In the genomic region with DNA sequence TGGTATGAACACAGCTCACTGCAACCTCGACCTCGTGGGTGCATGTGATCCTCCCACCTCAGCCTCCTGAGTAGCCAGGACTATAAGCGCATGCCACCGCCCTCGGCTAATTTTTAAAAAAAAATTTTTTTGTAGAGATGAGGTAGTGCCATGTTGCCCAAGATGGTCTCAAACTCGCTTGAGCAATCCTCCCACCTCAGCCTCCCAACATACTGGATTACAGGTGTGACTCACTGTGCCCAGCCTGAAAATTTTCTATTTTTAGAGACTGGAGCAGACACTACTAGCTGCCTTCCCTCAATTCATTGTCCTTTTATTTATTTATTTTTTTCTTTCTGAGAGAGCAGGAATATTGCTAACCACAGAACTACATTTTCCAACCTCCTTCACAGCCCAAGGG, we compare ENCODE assay signal across 31 cellular contexts.
DNase-seq lines count a peak whose midpoint lies in the region; ATAC-seq and TF ChIP-seq lines count a peak whose summit lies in the region.
"Had no signal": no experiment of that assay in that cellular context is flagged by ENCODE, and none has a peak within 500 bp of the region (broad histone marks: within the 10 kb centered on the region; RNA-seq: fewer than 3 reads in every experiment).

No MANE protein-coding gene starts in this region.

- H3K9me2 ChIP-seq in Loucy (replicated peaks; ENCODE audit: low read depth, low read length): no peaks in the 10 kb centered on the region

- peak; percentile 61 for ATAC-seq in RWPE2 (ENCODE audit: low read depth)
- ATAC-seq: GM12878, heart left ventricle had no signal

- H3K9me3 ChIP-seq in Loucy (ENCODE audit: insufficient read depth, low read depth, low read length) (no peaks in the 10 kb centered on the region), RWPE2 (ENCODE audit: severe bottlenecking) (no peaks in the 10 kb centered on the region)
- H3K9me3 ChIP-seq: colonic mucosa, HAP-1, heart left ventricle, psoas muscle, sigmoid colon, stomach had no signal

- peaks cover 55% of the 10 kb centered on the region for H3K4me1 ChIP-seq in Loucy (ENCODE audit: insufficient read depth, low read length, poor library complexity, severe bottlenecking)
- no peaks in the 10 kb centered on the region for H3K4me1 ChIP-seq in RWPE2 (ENCODE audit: insufficient read depth, poor library complexity, severe bottlenecking)
- H3K4me1 ChIP-seq: colonic mucosa, HAP-1, psoas muscle, sigmoid colon, stomach had no signal

- 0 out of 2 replicates have a peak, but pooled peaks cover 4% of the 10 kb centered on the region for H3K79me2 ChIP-seq in Loucy (ENCODE audit: insufficient read depth, low read length)

- H4K20me1 ChIP-seq in Loucy (ENCODE audit: insufficient read depth, low read length, poor library complexity, severe bottlenecking): no peaks in the 10 kb centered on the region

- no peak overlapping the region for H3K27ac ChIP-seq in RWPE2 (ENCODE audit: poor library complexity, severe bottlenecking)
- H3K27ac ChIP-seq: colonic mucosa, heart left ventricle, psoas muscle, sigmoid colon, stomach, WERI-Rb-1 had no signal

- H3K9ac ChIP-seq in Loucy (ENCODE audit: low read depth, low read length, poor library complexity, severe bottlenecking): peak overlapping the region; percentile 63

- no peaks in the 10 kb centered on the region for H3K36me3 ChIP-seq in Loucy (ENCODE audit: insufficient read depth, low read length)
- no peaks in the 10 kb centered on the region for H3K36me3 ChIP-seq in RWPE2 (ENCODE audit: low read depth)
- H3K36me3 ChIP-seq: colonic mucosa, HAP-1, heart left ventricle, sigmoid colon, stomach, WERI-Rb-1 had no signal

- no peak overlapping the region for H2AFZ ChIP-seq in Loucy (ENCODE audit: low read length)

- peaks cover 19% of the 10 kb centered on the region for H3F3A ChIP-seq in Loucy (ENCODE audit: low read depth)

- peak; percentile 79 for DNase-seq in CD1c-positive myeloid dendritic cell (ENCODE audit: extremely low spot score)
- DNase-seq in RWPE2 (ENCODE audit: low spot score): no peak
- DNase-seq in glomerular visceral epithelial cell (ENCODE audit: extremely low spot score): peak; percentile 25
- DNase-seq in T-helper 2 cell: no peak
- no peak for DNase-seq in DMS153 treated with DMSO at 0.1 percent for 48 hours (lab: John Stamatoyannopoulos, UW; ENCODE audit: unreplicated experiment)
- DNase-seq in SW 1271 (lab: John Stamatoyannopoulos, UW): no peak
- no peak for DNase-seq in foreskin melanocyte
- DNase-seq: activated CD4-positive, alpha-beta T cell treated with anti-CD3 and anti-CD28 coated beads for 4 hours; activated CD8-positive, alpha-beta memory T cell treated with anti-CD3 and anti-CD28 coated beads for 24 hours; activated T-cell treated with anti-CD3 and anti-CD28 coated beads for 4 hours; anterior cingulate cortex; CD4-positive, alpha-beta memory T cell; colonic mucosa; effector CD4-positive, alpha-beta T cell; EL; erythroblast; heart left ventricle; kidney; midbrain; naive B cell; NCI-H2029 treated with DMSO at 0.1 percent for 48 hours; NCI-H526; psoas muscle; sigmoid colon; stimulated activated CD4-positive, alpha-beta T cell treated with anti-CD3 and anti-CD28 coated beads, Interleukin-4, amount 100 ng/mL, for 1 hour; stomach; T-helper 9 cell; WERI-Rb-1 had no signal

- no peak for TF ChIP-seq CTCF in Loucy (conservative IDR thresholded peaks at IDR 0.05; ENCODE audit: low read length)
- TF ChIP-seq CTCF in RWPE2 (IDR thresholded peaks at IDR 0.05; ENCODE audit: poor library complexity, severe bottlenecking): no peak

- peak overlapping the region; percentile 64 for H3K4me2 ChIP-seq in Loucy (ENCODE audit: low read depth, low read length, poor library complexity, severe bottlenecking)

- H3K27me3 ChIP-seq in Loucy (ENCODE audit: insufficient read depth, low read length, poor library complexity, severe bottlenecking): no peaks in the 10 kb centered on the region
- H3K27me3 ChIP-seq in RWPE2 (ENCODE audit: insufficient read depth, poor library complexity, severe bottlenecking): no peaks in the 10 kb centered on the region
- H3K27me3 ChIP-seq: colonic mucosa, heart left ventricle, sigmoid colon, stomach had no signal

- H3K4me3 ChIP-seq in Loucy (ENCODE audit: low read length, poor library complexity, severe bottlenecking): no peak overlapping the region
- no peak overlapping the region for H3K4me3 ChIP-seq in RWPE2 (ENCODE audit: severe bottlenecking)
- H3K4me3 ChIP-seq: colonic mucosa, GM12878, HAP-1, heart left ventricle, psoas muscle, sigmoid colon, stomach had no signal

Comparison
In these comparisons a context has a peak if more than half of its experiments do, and no peak if none do; other contexts are left out.
1. DNase-seq: peak in CD1c-positive myeloid dendritic cell (single experiment) and glomerular visceral epithelial cell (single experiment); none in RWPE2 (single experiment), T-helper 2 cell (0 of 5), DMS153 treated with DMSO at 0.1 percent for 48 hours (single experiment), SW 1271 (0 of 2) and foreskin melanocyte (single experiment).